Comparison of ENCODE assay signal across 8 cellular contexts in the genomic region with DNA sequence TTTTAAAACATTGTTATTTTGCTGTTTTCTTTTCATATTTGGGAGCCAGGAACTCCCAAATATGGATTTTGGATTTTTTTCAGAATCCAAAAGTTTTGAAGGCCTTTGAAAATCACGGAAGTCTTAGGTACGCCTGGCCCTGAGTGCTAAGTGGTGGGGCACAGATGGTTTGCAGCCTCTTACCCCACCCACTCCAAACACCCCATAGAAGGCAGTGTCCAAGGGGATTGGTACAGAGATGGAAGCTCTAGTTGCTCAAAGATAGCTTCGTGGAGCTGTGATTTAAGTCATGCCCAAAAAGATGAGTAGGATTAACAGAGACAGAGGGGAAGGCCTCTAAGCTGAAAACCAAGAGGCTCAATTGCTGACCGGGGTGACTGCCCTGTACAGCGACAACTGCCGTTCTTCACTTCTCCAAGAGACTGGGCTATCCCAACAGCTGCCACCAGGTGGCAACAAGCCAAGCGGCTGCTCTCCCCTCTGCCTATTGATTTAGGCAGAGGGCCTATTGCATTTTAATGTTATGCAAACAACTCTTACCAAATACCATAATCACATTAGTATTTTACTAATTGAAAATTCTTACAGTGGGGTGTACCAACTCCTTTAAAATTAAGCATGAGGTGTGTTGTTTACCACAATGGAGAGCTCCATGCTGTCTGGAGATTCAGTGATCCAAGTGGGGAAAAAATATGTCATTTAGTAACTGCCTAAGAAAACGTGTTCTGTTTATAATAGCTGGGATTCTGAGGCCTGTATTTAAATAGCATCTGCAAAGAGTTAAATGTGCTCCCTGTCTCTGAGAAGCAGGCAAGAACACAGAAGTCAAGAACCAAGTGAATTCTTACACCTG.
DNase-seq lines count a peak whose midpoint lies in the region; ATAC-seq, FAIRE-seq and TF ChIP-seq lines count a peak whose summit lies in the region.

No MANE protein-coding gene starts in this region.

- DNase-seq in C1 segment of cervical spinal cord (lab: John Stamatoyannopoulos, UW) (peak in 13 of 14 donors; percentile 5 to 68 (median 25)), H7 (peak; percentile 82), NCI-H2227 treated with DMSO at 0.1 percent for 48 hours (lab: John Stamatoyannopoulos, UW) (peak; percentile 35), caudate nucleus (lab: John Stamatoyannopoulos, UW) (peak in 56 of 61 donors; percentile 2 to 77 (median 42)), kidney (peak; percentile 91)
- peak; percentile 70 for DNase-seq in activated CD4-positive, CD25-positive, alpha-beta regulatory T cell treated with anti-CD3 and anti-CD28 coated beads, Interleukin-2, amount 50 U/mL, for 16 hours (ENCODE audit: low read depth, low spot score)
- peak; percentile 88 to 92 for DNase-seq in stimulated activated CD4-positive, alpha-beta T cell treated with anti-CD3 and anti-CD28 coated beads, Interleukin-2, amount 100 ng/mL, for 24 hours

- H3K9ac ChIP-seq in kidney (ENCODE audit: low read length in 2 of 2): no peak overlapping the region

- H3K4me3 ChIP-seq in H7 (ENCODE audit: insufficient read depth, low read depth, low read length) (no peak overlapping the region), kidney (ENCODE audit: low read length in 2 of 2) (no peak overlapping the region)

- intact Hi-C loops in kidney (cut with DNase I): no loop called here

- TF ChIP-seq CTCF in kidney (IDR thresholded peaks at IDR 0.05; ENCODE audit: borderline replicate concordance, extremely low read depth, insufficient read depth): peak; percentile 89

- H3K27ac ChIP-seq in caudate nucleus (ENCODE audit: low read depth, low read length) (no peak overlapping the region), kidney (ENCODE audit: low read depth in 2 of 2, low read length in 2 of 2) (no peak overlapping the region)

- H3K4me1 ChIP-seq in kidney (ENCODE audit: control insufficient read depth in 1 of 2, insufficient read depth in 1 of 2, low read depth in 1 of 2, low read length in 2 of 2): no peaks in the 10 kb centered on the region

- no peaks in the 10 kb centered on the region for H3K9me3 ChIP-seq in kidney (ENCODE audit: control insufficient read depth in 1 of 2, low read length in 2 of 2)

- FAIRE-seq in kidney (lab: Jason Lieb, UNC): peak; percentile 3

- H3K27me3 ChIP-seq in H7 (ENCODE audit: control insufficient read depth, insufficient read depth, low read length): no peaks in the 10 kb centered on the region

- no peak for ATAC-seq in HG02852 (IDR thresholded peaks at IDR 0.05; ENCODE audit: unreplicated experiment)

- H3K36me3 ChIP-seq in H7 (replicated peaks; ENCODE audit: control insufficient read depth, insufficient read depth, low read length): no peaks in the 10 kb centered on the region
- no peaks in the 10 kb centered on the region for H3K36me3 ChIP-seq in kidney (ENCODE audit: control insufficient read depth in 1 of 2, insufficient read depth in 2 of 2, low read length in 2 of 2)

Comparison
In these comparisons a context has a peak if more than half of its experiments do, and no peak if none do; other contexts are left out.
1. DNase-seq: peak in every context shown above with its lines; median percentile 91 in kidney; 90 in stimulated activated CD4-positive, alpha-beta T cell treated with anti-CD3 and anti-CD28 coated beads, Interleukin-2, amount 100 ng/mL, for 24 hours; 82 in H7; 70 in activated CD4-positive, CD25-positive, alpha-beta regulatory T cell treated with anti-CD3 and anti-CD28 coated beads, Interleukin-2, amount 50 U/mL, for 16 hours; 42 in caudate nucleus; 35 in NCI-H2227 treated with DMSO at 0.1 percent for 48 hours; 25 in C1 segment of cervical spinal cord.